8 cellular contexts compared by ENCODE assay signal in genomic region chr2:161415467-161416293, GRCh38. TPM values are rescaled to one million over a fixed set of nuclear protein-coding genes. Genes with fewer than 3 reads are reported as not detected.
DNase-seq lines count a peak whose midpoint lies in the region; ATAC-seq and TF ChIP-seq lines count a peak whose summit lies in the region.

No MANE protein-coding gene starts in this region.

- H3K27me3 Mint-ChIP-seq in CD8-positive, alpha-beta T cell (ENCODE audit: low read depth) = peaks cover 61% of the 10 kb centered on the region
- H3K27me3 Mint-ChIP-seq in activated T-cell treated with anti-CD3 and anti-CD28 coated beads, Interleukin-2, amount 50 U/mL, for 24 hours = peaks cover 69% of the 10 kb centered on the region

- intact Hi-C loops in CD8-positive, alpha-beta T cell (cut with DNase I, micrococcal nuclease) = no loop called here
- intact Hi-C loops in lower lobe of right lung (cut with DNase I) = no loop called here

- POLR2A ChIA-PET in CD8-positive, alpha-beta T cell (lab: Charles Lee) = interaction anchor here (0.6 to 1.0 kb wide), 2 partner anchors 190 to 535 kb away, joined by 3 read pairs; no protein-coding TSS in a partner anchor

- peaks cover 45% of the 10 kb centered on the region for H3K4me1 Mint-ChIP-seq in CD8-positive, alpha-beta T cell (ENCODE audit: low read depth)
- H3K4me1 Mint-ChIP-seq in activated T-cell treated with anti-CD3 and anti-CD28 coated beads, Interleukin-2, amount 50 U/mL, for 24 hours (ENCODE audit: low read depth) = peaks cover 53% of the 10 kb centered on the region

- TF ChIP-seq CTCF in CD8-positive, alpha-beta T cell (IDR thresholded peaks at IDR 0.05) = no peak
- TF ChIP-seq CTCF in lower lobe of right lung (IDR thresholded peaks at IDR 0.05) = no peak

- H3K4me3 ChIP-seq in CD8-positive, alpha-beta T cell (ENCODE audit: low read depth, low read length) = peak overlapping the region; percentile 1
- H3K4me3 ChIP-seq in H7 (ENCODE audit: insufficient read depth, low read depth, low read length) = no peak overlapping the region
- H3K4me3 ChIP-seq in lower lobe of right lung = peak overlapping the region; percentile 52

- no peak overlapping the region for H3K27ac ChIP-seq in CD8-positive, alpha-beta T cell (ENCODE audit: low read depth, low read length)
- H3K27ac ChIP-seq in lower lobe of right lung = no peak overlapping the region

- no peak overlapping the region for H3K27ac Mint-ChIP-seq in CD8-positive, alpha-beta T cell
- H3K27ac Mint-ChIP-seq in activated T-cell treated with anti-CD3 and anti-CD28 coated beads, Interleukin-2, amount 50 U/mL, for 24 hours = peak overlapping the region; percentile 12

- H3K27me3 ChIP-seq in CD8-positive, alpha-beta T cell (ENCODE audit: insufficient read depth, low read length) = peaks cover 39% of the 10 kb centered on the region
- peaks cover 74% of the 10 kb centered on the region for H3K27me3 ChIP-seq in H7 (ENCODE audit: control insufficient read depth, insufficient read depth, low read length)
- H3K27me3 ChIP-seq in lower lobe of right lung (ENCODE audit: low read depth) = peaks cover 74% of the 10 kb centered on the region

- DNase-seq in CD8-positive, alpha-beta T cell = peak in 1 of 7 experiments; percentile 11
- DNase-seq in H7 = peak; percentile 46
- no peak for DNase-seq in activated T-cell treated with anti-CD3 and anti-CD28 coated beads, Interleukin-2, amount 50 U/mL, for 24 hours
- DNase-seq in lower lobe of right lung = no peak
- no peak for DNase-seq in DMS114 treated with DMSO at 0.1 percent for 48 hours (lab: John Stamatoyannopoulos, UW; ENCODE audit: unreplicated experiment)
- DNase-seq in AG08396 (ENCODE audit: low spot score) = no peak
- no peak for DNase-seq in amniotic stem cell (lab: John Stamatoyannopoulos, UW)

- no peaks in the 10 kb centered on the region for H3K36me3 ChIP-seq in CD8-positive, alpha-beta T cell (ENCODE audit: insufficient read depth, low read length)
- H3K36me3 ChIP-seq in H7 (replicated peaks; ENCODE audit: control insufficient read depth, insufficient read depth, low read length) = no peaks in the 10 kb centered on the region; the same call in 1 of the 2 replicates
- peaks cover 2% of the 10 kb centered on the region for H3K36me3 ChIP-seq in lower lobe of right lung

- no peaks in the 10 kb centered on the region for H3K9me3 ChIP-seq in CD8-positive, alpha-beta T cell (ENCODE audit: low read length)
- H3K9me3 ChIP-seq in lower lobe of right lung = no peaks in the 10 kb centered on the region

- H3K9me3 Mint-ChIP-seq in CD8-positive, alpha-beta T cell = no peaks in the 10 kb centered on the region
- H3K9me3 Mint-ChIP-seq in activated T-cell treated with anti-CD3 and anti-CD28 coated beads, Interleukin-2, amount 50 U/mL, for 24 hours = no peaks in the 10 kb centered on the region

- H3K4me1 ChIP-seq in CD8-positive, alpha-beta T cell (ENCODE audit: insufficient read depth, low read length) = peaks cover 34% of the 10 kb centered on the region
- H3K4me1 ChIP-seq in lower lobe of right lung = peaks cover 45% of the 10 kb centered on the region

- ATAC-seq in CD8-positive, alpha-beta T cell = peak; percentile 28
- ATAC-seq in lower lobe of right lung (no peak), HG02973 (IDR thresholded peaks at IDR 0.05; ENCODE audit: unreplicated experiment) (no peak)

- peaks cover 6% of the 10 kb centered on the region for H3K36me3 Mint-ChIP-seq in CD8-positive, alpha-beta T cell
- peaks cover 13% of the 10 kb centered on the region for H3K36me3 Mint-ChIP-seq in activated T-cell treated with anti-CD3 and anti-CD28 coated beads, Interleukin-2, amount 50 U/mL, for 24 hours (ENCODE audit: low read depth)

- H3K4me3 Mint-ChIP-seq in CD8-positive, alpha-beta T cell = peak overlapping the region; percentile 76
- H3K4me3 Mint-ChIP-seq in activated T-cell treated with anti-CD3 and anti-CD28 coated beads, Interleukin-2, amount 50 U/mL, for 24 hours = peak overlapping the region; percentile 63

- CTCF ChIA-PET in CD8-positive, alpha-beta T cell (lab: Charles Lee) = no interaction called here

RNA-seq across cellular contexts. Expression of gene TBR1, which starts 0.4 kb away (rescaled TPM):
- total RNA-seq in CD8-positive, alpha-beta T cell = under 1 TPM in 1 of 2 experiments, not detected in 1; 0.06 TPM
- total RNA-seq in H7 (2014; rRNA removed; shearing (Covaris generic)) = under 0.01 and 0.37 TPM in 2 replicates
- total RNA-seq in lower lobe of right lung = not detected
